Comparison of ENCODE assay signal across 8 cellular contexts in the genomic region with DNA sequence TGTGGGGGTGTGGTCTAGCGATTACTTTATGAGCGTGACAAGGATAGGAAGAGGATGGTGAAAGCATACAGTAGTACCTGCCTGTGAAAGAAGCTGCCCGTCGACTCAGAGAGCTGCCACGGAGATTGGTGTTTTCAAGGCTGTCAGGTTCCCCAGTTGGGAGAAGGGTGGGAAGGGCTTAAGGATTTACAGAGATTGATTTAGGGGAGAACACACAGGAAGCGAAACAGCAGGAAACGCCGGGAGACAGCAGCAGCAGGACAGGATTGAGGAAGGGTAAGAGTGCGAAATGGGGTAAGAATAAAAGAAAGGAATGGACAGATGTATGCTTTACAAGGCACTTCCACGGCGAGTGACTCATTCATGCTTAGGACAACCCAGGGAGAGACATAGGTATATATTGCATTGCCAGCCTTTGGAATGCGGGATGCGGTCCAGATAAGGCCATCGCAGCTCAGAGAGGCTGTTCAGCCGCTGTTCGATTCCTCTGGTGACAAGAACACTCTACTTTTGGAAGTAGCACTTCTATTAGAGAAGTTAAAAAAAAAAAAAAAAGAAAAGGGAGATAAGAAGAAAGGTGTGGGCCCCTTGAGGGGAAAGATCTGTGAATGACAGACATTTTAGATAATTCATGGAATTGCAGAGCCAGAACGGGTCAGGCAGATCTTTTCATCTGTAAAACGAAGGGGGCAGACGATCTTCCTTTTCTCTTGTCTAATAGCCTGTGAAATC. TPM values are rescaled to one million over a fixed set of nuclear protein-coding genes. Genes with fewer than 3 reads are reported as not detected.
DNase-seq lines count a peak whose midpoint lies in the region; ATAC-seq, FAIRE-seq and TF ChIP-seq lines count a peak whose summit lies in the region.

No MANE protein-coding gene starts in this region.

- H3K4me3 ChIP-seq in A673 (ENCODE audit: low read depth, low read length, poor library complexity, severe bottlenecking), result peak overlapping the region; percentile 84
- H3K4me3 ChIP-seq in epithelial cell of esophagus (ENCODE audit: low read length), result peak overlapping the region; percentile 43
- peak overlapping the region; percentile 67 for H3K4me3 ChIP-seq in neural cell (ENCODE audit: low read length)

- no peaks in the 10 kb centered on the region for H3K9me2 ChIP-seq in neural cell (ENCODE audit: insufficient read depth, low read length)

- POLR2A ChIA-PET in A673 (lab: Charles Lee; ENCODE audit: low non-redundant PET), result no interaction called here

- peak overlapping the region; percentile 82 for H2AFZ ChIP-seq in neural cell (ENCODE audit: low read depth, low read length)

- peaks cover 38% of the 10 kb centered on the region for H3K4me1 ChIP-seq in A673 (ENCODE audit: insufficient read depth, low read length, poor library complexity, severe bottlenecking)

- peak overlapping the region; percentile 87 for H3K27ac ChIP-seq in A673 (ENCODE audit: low read depth, low read length, poor library complexity, severe bottlenecking)
- peak overlapping the region; percentile 79 for H3K27ac ChIP-seq in neural cell (ENCODE audit: low read length)

- no peak for TF ChIP-seq POLR2A in GM12892 (IDR thresholded peaks at IDR 0.05; ENCODE audit: low read depth, low read length)

- BruUV-seq in A673 (replicated peaks; lab: Mats Ljungman, UMichigan), result TSS peak; percentile 90

- no peaks in the 10 kb centered on the region for H3K36me3 ChIP-seq in A673 (ENCODE audit: insufficient read depth, low read length, poor library complexity, severe bottlenecking)
- H3K36me3 ChIP-seq in neural cell (ENCODE audit: insufficient read depth, low read length), result no peaks in the 10 kb centered on the region

- CTCF ChIA-PET in A673 (lab: Charles Lee), result no interaction called here

- peak; percentile 40 for FAIRE-seq in GM12892 (lab: Jason Lieb, UNC)

- TF ChIP-seq EP300 in neural cell (conservative IDR thresholded peaks at IDR 0.05; ENCODE audit: poor library complexity, severe bottlenecking), result no peak

- H3K27me3 ChIP-seq in A673 (replicated peaks; ENCODE audit: insufficient read depth, low read depth, low read length, poor library complexity) (no peaks in the 10 kb centered on the region), neural cell (ENCODE audit: insufficient read depth, low read depth, low read length) (no peaks in the 10 kb centered on the region)

- no peaks in the 10 kb centered on the region for H3K9me3 ChIP-seq in A673 (ENCODE audit: low read depth, low read length, poor library complexity, severe bottlenecking)
- no peaks in the 10 kb centered on the region for H3K9me3 ChIP-seq in neural cell (ENCODE audit: low read length)

- no peak for TF ChIP-seq RAD21 in neural cell (conservative IDR thresholded peaks at IDR 0.05)

- DNase-seq in A673 (ENCODE audit: low spot score), result peak; percentile 90
- DNase-seq in GM12892 (ENCODE audit: insufficient read length), result no peak
- DNase-seq in SW480 (ENCODE audit: low spot score), result peak; percentile 90
- peak; percentile 69 for DNase-seq in epithelial cell of esophagus (ENCODE audit: low read depth)
- DNase-seq in NCI-H446 treated with DMSO at 0.1 percent for 48 hours (lab: John Stamatoyannopoulos, UW), result no peak
- DNase-seq in NCI-H1092 treated with DMSO at 0.1 percent for 48 hours (lab: John Stamatoyannopoulos, UW), result no peak

- peaks cover 3% of the 10 kb centered on the region for H4K20me1 ChIP-seq in neural cell (ENCODE audit: insufficient read depth)

- intact Hi-C loops in A673 (cut with micrococcal nuclease; ENCODE audit: unreplicated experiment), result loop anchor here (2.0 to 10.0 kb wide), 4 partner anchors 53 to 335 kb away; a partner anchor contains a TSS

- H3K9ac ChIP-seq in neural cell (ENCODE audit: low read length), result peak overlapping the region; percentile 78

- TF ChIP-seq CTCF in A673 (conservative IDR thresholded peaks at IDR 0.05; ENCODE audit: low read depth, low read length) (no peak), epithelial cell of esophagus (IDR thresholded peaks at IDR 0.05; ENCODE audit: insufficient read depth, low read depth, low read length, missing control alignments) (no peak), neural cell (IDR thresholded peaks at IDR 0.05; ENCODE audit: poor library complexity, severe bottlenecking) (no peak)

- peak overlapping the region; percentile 69 for H3K4me2 ChIP-seq in neural cell (ENCODE audit: low read length)

- no peaks in the 10 kb centered on the region for H3F3A ChIP-seq in neural cell (ENCODE audit: insufficient read depth, low read length, poor library complexity, severe bottlenecking)

- ATAC-seq in GM18511 (IDR thresholded peaks at IDR 0.05; ENCODE audit: unreplicated experiment), result no peak

- peaks cover 31% of the 10 kb centered on the region for H3K79me2 ChIP-seq in neural cell (replicated peaks; ENCODE audit: insufficient read depth, low read length)

TF ChIP-seq in neural cell, 6 proteins besides CTCF, POLR2A, EP300 and RAD21:
- TF ChIP-seq TAF1 (IDR thresholded peaks at IDR 0.05; ENCODE audit: low read depth), result no peak
- TF ChIP-seq MXI1 (conservative IDR thresholded peaks at IDR 0.05; ENCODE audit: poor library complexity, severe bottlenecking), result no peak
- TF ChIP-seq, protein P1, sequence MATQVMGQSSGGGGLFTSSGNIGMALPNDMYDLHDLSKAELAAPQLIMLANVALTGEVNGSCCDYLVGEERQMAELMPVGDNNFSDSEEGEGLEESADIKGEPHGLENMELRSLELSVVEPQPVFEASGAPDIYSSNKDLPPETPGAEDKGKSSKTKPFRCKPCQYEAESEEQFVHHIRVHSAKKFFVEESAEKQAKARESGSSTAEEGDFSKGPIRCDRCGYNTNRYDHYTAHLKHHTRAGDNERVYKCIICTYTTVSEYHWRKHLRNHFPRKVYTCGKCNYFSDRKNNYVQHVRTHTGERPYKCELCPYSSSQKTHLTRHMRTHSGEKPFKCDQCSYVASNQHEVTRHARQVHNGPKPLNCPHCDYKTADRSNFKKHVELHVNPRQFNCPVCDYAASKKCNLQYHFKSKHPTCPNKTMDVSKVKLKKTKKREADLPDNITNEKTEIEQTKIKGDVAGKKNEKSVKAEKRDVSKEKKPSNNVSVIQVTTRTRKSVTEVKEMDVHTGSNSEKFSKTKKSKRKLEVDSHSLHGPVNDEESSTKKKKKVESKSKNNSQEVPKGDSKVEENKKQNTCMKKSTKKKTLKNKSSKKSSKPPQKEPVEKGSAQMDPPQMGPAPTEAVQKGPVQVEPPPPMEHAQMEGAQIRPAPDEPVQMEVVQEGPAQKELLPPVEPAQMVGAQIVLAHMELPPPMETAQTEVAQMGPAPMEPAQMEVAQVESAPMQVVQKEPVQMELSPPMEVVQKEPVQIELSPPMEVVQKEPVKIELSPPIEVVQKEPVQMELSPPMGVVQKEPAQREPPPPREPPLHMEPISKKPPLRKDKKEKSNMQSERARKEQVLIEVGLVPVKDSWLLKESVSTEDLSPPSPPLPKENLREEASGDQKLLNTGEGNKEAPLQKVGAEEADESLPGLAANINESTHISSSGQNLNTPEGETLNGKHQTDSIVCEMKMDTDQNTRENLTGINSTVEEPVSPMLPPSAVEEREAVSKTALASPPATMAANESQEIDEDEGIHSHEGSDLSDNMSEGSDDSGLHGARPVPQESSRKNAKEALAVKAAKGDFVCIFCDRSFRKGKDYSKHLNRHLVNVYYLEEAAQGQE (IDR thresholded peaks at IDR 0.05; ENCODE audit: borderline replicate concordance), result no peak

RNA-seq across cellular contexts. Expression of a gene that starts 0.9 kb away (rescaled TPM):
- 27.5 TPM in 2 replicates for total RNA-seq in A673 (2021)
- 10.8 TPM for polyA plus RNA-seq in GM12892 (2012; ENCODE audit: missing spikeins)
- polyA plus RNA-seq in neural cell, result 21.4 and 23.0 TPM in 2 replicates
- polyA minus RNA-seq in neural cell, result 121 and 128 TPM in 2 replicates

Comparison
In these comparisons a context has a peak if more than half of its experiments do, and no peak if none do; other contexts are left out.
1. DNase-seq: peak in A673 (single experiment), SW480 (single experiment) and epithelial cell of esophagus (single experiment); none in GM12892 (single experiment), NCI-H446 treated with DMSO at 0.1 percent for 48 hours (single experiment) and NCI-H1092 treated with DMSO at 0.1 percent for 48 hours (single experiment).
2. Peak in every context shown above with its lines, with median percentiles within 50 percentile points of each other: H3K4me3 ChIP-seq.